Comparison of ENCODE assay signal across 8 cellular contexts in genomic region chr1:33430751-33431593, GRCh38. TPM values are rescaled to one million over a fixed set of nuclear protein-coding genes. Genes with fewer than 3 reads are reported as not detected.
A peak's percentile ranks its signal among the peaks of the same experiment; 100 is the strongest.
DNase-seq lines count a peak whose midpoint lies in the region; ATAC-seq and TF ChIP-seq lines count a peak whose summit lies in the region.

PHC2 (minus strand) TSS chr1:33431095; CDS start chr1:33375539, 55,556 bp downstream.

- H3K36me3 ChIP-seq in A673 (ENCODE audit: insufficient read depth, low read length, poor library complexity, severe bottlenecking) (no peaks in the 10 kb centered on the region), smooth muscle cell (ENCODE audit: low read depth) (no peaks in the 10 kb centered on the region)

- H3K9me3 ChIP-seq in A673 (ENCODE audit: low read depth, low read length, poor library complexity, severe bottlenecking) (no peaks in the 10 kb centered on the region), smooth muscle cell (replicated peaks; ENCODE audit: low read depth) (no peaks in the 10 kb centered on the region)

- POLR2A ChIA-PET in A673 (lab: Charles Lee; ENCODE audit: low non-redundant PET), result no interaction called here

- no peaks in the 10 kb centered on the region for H4K20me1 ChIP-seq in smooth muscle cell (ENCODE audit: low read depth)

- TF ChIP-seq CTCF in A673 (conservative IDR thresholded peaks at IDR 0.05; ENCODE audit: low read depth, low read length) (peak; percentile 41; the same call in 1 of the 2 replicates), smooth muscle cell (IDR thresholded peaks at IDR 0.05; ENCODE audit: borderline replicate concordance, insufficient read depth, poor library complexity, severe bottlenecking) (peak; percentile 21)

- peaks cover 35% of the 10 kb centered on the region for H3F3A ChIP-seq in smooth muscle cell (ENCODE audit: low read depth)

- peak within 1 kb of the TSS; percentile 63 for H3K4me3 ChIP-seq in A673 (ENCODE audit: low read depth, low read length, poor library complexity, severe bottlenecking)
- peak within 1 kb of the TSS; percentile 81 for H3K4me3 ChIP-seq in smooth muscle cell

- CTCF ChIA-PET in A673 (lab: Charles Lee), result interaction anchor here (1.6 kb wide), 1 partner anchor 25 kb away, joined by 3 read pairs; no protein-coding TSS in a partner anchor

- no TSS peak for BruUV-seq in A673 (replicated peaks; lab: Mats Ljungman, UMichigan)

- peaks cover 80% of the 10 kb centered on the region for H3K4me1 ChIP-seq in A673 (ENCODE audit: insufficient read depth, low read length, poor library complexity, severe bottlenecking)
- peaks cover 24% of the 10 kb centered on the region for H3K4me1 ChIP-seq in smooth muscle cell (ENCODE audit: low read depth)

- H3K79me2 ChIP-seq in smooth muscle cell (ENCODE audit: low read depth), result peaks cover 5% of the 10 kb centered on the region

- peak within 1 kb of the TSS; percentile 84 for H2AFZ ChIP-seq in smooth muscle cell (ENCODE audit: low read depth)

- 3% methylated on average over 53 of the region's 80 CpGs for WGBS in smooth muscle cell (ENCODE audit: low lambda C conversion rate)

- H3K27me3 ChIP-seq in A673 (replicated peaks; ENCODE audit: insufficient read depth, low read depth, low read length, poor library complexity) (no peaks in the 10 kb centered on the region), smooth muscle cell (ENCODE audit: low read depth) (no peaks in the 10 kb centered on the region)

- intact Hi-C loops in A673 (cut with micrococcal nuclease; ENCODE audit: unreplicated experiment), result no loop called here

- peak; percentile 79 for ATAC-seq in GM18873 (IDR thresholded peaks at IDR 0.05; ENCODE audit: low FRiP score, unreplicated experiment)
- peak; percentile 96 for ATAC-seq in HG03175 (IDR thresholded peaks at IDR 0.05; ENCODE audit: unreplicated experiment)
- ATAC-seq in activated CD4-positive, CD25-positive, alpha-beta regulatory T cell treated with anti-CD3 and anti-CD28 coated beads, Interleukin-2, amount 50 U/mL, for 24 hours, result peak; percentile 94 to 97

- peak within 1 kb of the TSS; percentile 93 for H3K4me2 ChIP-seq in smooth muscle cell

- H3K27ac ChIP-seq in A673 (ENCODE audit: low read depth, low read length, poor library complexity, severe bottlenecking) (peak within 1 kb of the TSS; percentile 40), smooth muscle cell (ENCODE audit: low read depth) (no peak within 1 kb of the TSS)

- H3K9ac ChIP-seq in smooth muscle cell (ENCODE audit: low read depth), result peak within 1 kb of the TSS; percentile 64

- DNase-seq in A673 (ENCODE audit: low spot score) (peak; percentile 98), NCI-H345 (lab: John Stamatoyannopoulos, UW) (peak; percentile 98), inferior parietal cortex (ENCODE audit: extremely low spot score) (peak; percentile 96), smooth muscle cell (lab: John Stamatoyannopoulos, UW; ENCODE audit: unreplicated experiment) (peak; percentile 80)
- DNase-seq in central memory CD4-positive, alpha-beta T cell, result peak; percentile 94

RNA-seq across cellular contexts. Expression of gene PHC2, which starts in this region (rescaled TPM):
- total RNA-seq in A673 (2021), result 122 and 136 TPM in 2 replicates
- total RNA-seq in smooth muscle cell, result 42.4 and 54.9 TPM in 2 replicates
- 90.9 and 109 TPM in 2 replicates for polyA plus RNA-seq in smooth muscle cell
